ENCODE assay signal across 17 cellular contexts in the genomic region with DNA sequence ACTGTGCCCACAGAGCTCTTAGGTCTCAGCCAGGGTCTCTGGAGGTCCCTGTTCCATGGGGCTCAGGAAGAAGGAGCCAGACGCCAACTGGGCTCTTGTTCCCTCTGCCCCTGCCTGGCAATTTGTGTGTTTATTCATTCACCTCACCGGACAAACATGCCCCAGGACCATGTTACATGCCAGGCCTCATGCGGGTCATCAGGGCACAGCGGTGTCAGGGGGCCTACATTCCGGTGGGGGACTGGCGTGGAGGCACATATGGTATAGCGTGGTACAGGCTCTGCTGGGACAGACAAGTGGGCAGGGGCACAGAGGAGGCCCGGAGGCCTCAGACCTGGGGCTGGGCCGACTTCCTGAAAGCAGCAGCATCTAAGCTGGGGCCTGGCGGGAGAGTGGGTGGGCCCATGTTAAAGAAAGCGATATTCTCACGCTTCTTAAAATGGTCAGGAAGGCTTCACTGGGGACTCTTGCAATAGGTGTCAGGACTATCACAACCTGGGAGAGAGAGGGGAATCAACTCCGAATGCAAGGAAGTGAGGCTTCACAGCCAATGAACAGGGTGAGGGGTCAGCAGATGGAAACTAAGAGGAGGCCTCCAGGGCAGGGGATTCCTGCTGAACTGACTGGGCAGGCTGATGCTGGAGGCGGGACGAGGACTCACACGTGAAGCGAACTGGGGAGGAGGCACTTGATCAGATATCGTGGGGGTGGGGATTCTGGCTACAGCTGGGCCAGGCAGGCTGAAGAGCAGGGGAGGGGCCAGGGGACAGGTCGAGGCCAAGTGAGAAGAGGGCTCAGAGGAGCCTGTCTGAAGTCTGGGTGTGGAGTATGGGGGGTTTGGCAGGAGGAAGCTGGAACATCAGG. TPM values are rescaled to one million over a fixed set of nuclear protein-coding genes. Genes with fewer than 3 reads are reported as not detected.
DNase-seq lines count a peak whose midpoint lies in the region; TF ChIP-seq lines count a peak whose summit lies in the region.
"Had no signal": no experiment of that assay in that cellular context is flagged by ENCODE, and none has a peak within 500 bp of the region (broad histone marks: within the 10 kb centered on the region; RNA-seq: fewer than 3 reads in every experiment).

No MANE protein-coding gene starts in this region.

- H3K4me3 Mint-ChIP-seq in endodermal cell: no peak overlapping the region
- H3K4me3 Mint-ChIP-seq in neural crest cell: peak overlapping the region; percentile 22
- no peak overlapping the region for H3K4me3 Mint-ChIP-seq in activated CD4-positive, alpha-beta memory T cell treated with anti-CD3 and anti-CD28 coated beads for 36 hours
- H3K4me3 Mint-ChIP-seq: activated CD4-positive, alpha-beta memory T cell treated with anti-CD3 and anti-CD28 coated beads, Interleukin-2, amount 10 ng/mL, durations not matched to agents 7 days and 5 days; activated naive CD8-positive, alpha-beta T cell treated with anti-CD3 and anti-CD28 coated beads, Interleukin-2, amount 10 ng/mL, durations not matched to agents 7 days and 5 days had no signal

- no peak overlapping the region for H3K9ac ChIP-seq in endodermal cell (ENCODE audit: extremely low read depth, low read length, poor library complexity, severe bottlenecking)
- H3K9ac ChIP-seq: KMS-11 had no signal

- H3K36me3 ChIP-seq in endodermal cell (ENCODE audit: control insufficient read depth, insufficient read depth, low read length): peaks cover 14% of the 10 kb centered on the region
- H3K36me3 ChIP-seq: heart left ventricle, right lobe of liver had no signal

- peaks cover 23% of the 10 kb centered on the region for H3K4me1 Mint-ChIP-seq in endodermal cell
- peaks cover 24% of the 10 kb centered on the region for H3K4me1 Mint-ChIP-seq in neural crest cell
- H3K4me1 Mint-ChIP-seq in activated CD4-positive, alpha-beta memory T cell treated with anti-CD3 and anti-CD28 coated beads for 36 hours (ENCODE audit: low read depth): no peaks in the 10 kb centered on the region
- H3K4me1 Mint-ChIP-seq: activated CD4-positive, alpha-beta memory T cell treated with anti-CD3 and anti-CD28 coated beads, Interleukin-2, amount 10 ng/mL, durations not matched to agents 7 days and 5 days; activated naive CD8-positive, alpha-beta T cell treated with anti-CD3 and anti-CD28 coated beads, Interleukin-2, amount 10 ng/mL, durations not matched to agents 7 days and 5 days had no signal

- H3K9me3 Mint-ChIP-seq in endodermal cell: no peaks in the 10 kb centered on the region
- H3K9me3 Mint-ChIP-seq in neural crest cell: no peaks in the 10 kb centered on the region
- no peaks in the 10 kb centered on the region for H3K9me3 Mint-ChIP-seq in activated CD4-positive, alpha-beta memory T cell treated with anti-CD3 and anti-CD28 coated beads for 36 hours
- H3K9me3 Mint-ChIP-seq: activated CD4-positive, alpha-beta memory T cell treated with anti-CD3 and anti-CD28 coated beads, Interleukin-2, amount 10 ng/mL, durations not matched to agents 7 days and 5 days; activated naive CD8-positive, alpha-beta T cell treated with anti-CD3 and anti-CD28 coated beads, Interleukin-2, amount 10 ng/mL, durations not matched to agents 7 days and 5 days; dendritic cell treated with granulocyte-macrophage colony-stimulating factor and Interleukin-4, amounts not matched to agents 40 ng/mL and 50 ng/mL, for 4 days had no signal

- peak overlapping the region; percentile 74 for H3K27ac Mint-ChIP-seq in endodermal cell
- peak overlapping the region; percentile 32 for H3K27ac Mint-ChIP-seq in neural crest cell (ENCODE audit: unreplicated experiment)
- H3K27ac Mint-ChIP-seq in activated CD4-positive, alpha-beta memory T cell treated with anti-CD3 and anti-CD28 coated beads for 36 hours: no peak overlapping the region
- H3K27ac Mint-ChIP-seq: activated CD4-positive, alpha-beta memory T cell treated with anti-CD3 and anti-CD28 coated beads, Interleukin-2, amount 10 ng/mL, durations not matched to agents 7 days and 5 days; activated naive CD8-positive, alpha-beta T cell treated with anti-CD3 and anti-CD28 coated beads, Interleukin-2, amount 10 ng/mL, durations not matched to agents 7 days and 5 days; dendritic cell treated with granulocyte-macrophage colony-stimulating factor and Interleukin-4, amounts not matched to agents 40 ng/mL and 50 ng/mL, for 4 days had no signal

- H3K27me3 Mint-ChIP-seq in endodermal cell (ENCODE audit: insufficient read depth): no peaks in the 10 kb centered on the region
- H3K27me3 Mint-ChIP-seq in neural crest cell (ENCODE audit: low read depth): no peaks in the 10 kb centered on the region
- peaks cover under 1% of the 10 kb centered on the region for H3K27me3 Mint-ChIP-seq in activated CD4-positive, alpha-beta memory T cell treated with anti-CD3 and anti-CD28 coated beads for 36 hours
- H3K27me3 Mint-ChIP-seq: activated CD4-positive, alpha-beta memory T cell treated with anti-CD3 and anti-CD28 coated beads, Interleukin-2, amount 10 ng/mL, durations not matched to agents 7 days and 5 days had no signal

- H3K9me3 ChIP-seq in endodermal cell (ENCODE audit: control insufficient read depth, low read length): no peaks in the 10 kb centered on the region
- H3K9me3 ChIP-seq: heart left ventricle, right lobe of liver had no signal

- CTCF ChIA-PET in activated CD4-positive, alpha-beta memory T cell treated with anti-CD3 and anti-CD28 coated beads for 36 hours (lab: Charles Lee): no interaction called here

- POLR2A ChIA-PET in activated CD4-positive, alpha-beta memory T cell treated with anti-CD3 and anti-CD28 coated beads for 36 hours (lab: Charles Lee): no interaction called here

- H3K27me3 ChIP-seq in endodermal cell (ENCODE audit: control insufficient read depth, insufficient read depth, low read length, poor library complexity, severe bottlenecking): no peaks in the 10 kb centered on the region
- H3K27me3 ChIP-seq: heart left ventricle, right lobe of liver had no signal

- peaks cover 5% of the 10 kb centered on the region for H3K4me1 ChIP-seq in endodermal cell (ENCODE audit: control insufficient read depth, insufficient read depth, low read length)
- H3K4me1 ChIP-seq: heart left ventricle, right lobe of liver had no signal

- no peak overlapping the region for H3K4me3 ChIP-seq in endodermal cell (ENCODE audit: low read length)
- H3K4me3 ChIP-seq: heart left ventricle, right lobe of liver had no signal

- intact Hi-C loops in activated CD4-positive, alpha-beta memory T cell treated with anti-CD3 and anti-CD28 coated beads for 36 hours (cut with micrococcal nuclease): no loop called here

- TF ChIP-seq CTCF in endodermal cell (conservative IDR thresholded peaks at IDR 0.05) (no peak), neural crest cell (conservative IDR thresholded peaks at IDR 0.05) (no peak)

- H3K36me3 Mint-ChIP-seq in endodermal cell (ENCODE audit: low read depth) (peaks cover 4% of the 10 kb centered on the region), neural crest cell (ENCODE audit: low read depth) (no peaks in the 10 kb centered on the region)
- no peaks in the 10 kb centered on the region for H3K36me3 Mint-ChIP-seq in activated CD4-positive, alpha-beta memory T cell treated with anti-CD3 and anti-CD28 coated beads for 36 hours
- H3K36me3 Mint-ChIP-seq: activated naive CD8-positive, alpha-beta T cell treated with anti-CD3 and anti-CD28 coated beads, Interleukin-2, amount 10 ng/mL, durations not matched to agents 7 days and 5 days had no signal

- peak; percentile 74 for DNase-seq in DMS79 treated with DMSO at 0.1 percent for 48 hours (lab: John Stamatoyannopoulos, UW)
- peak; percentile 86 for DNase-seq in NCI-H510A (lab: John Stamatoyannopoulos, UW)
- DNase-seq in endodermal cell: peak; percentile 94
- DNase-seq in neural crest cell (ENCODE audit: low read depth, low spot score): peak; percentile 34
- DNase-seq in HPDE6-E6E7 (ENCODE audit: extremely low spot score): no peak
- DNase-seq in activated CD4-positive, alpha-beta memory T cell treated with anti-CD3 and anti-CD28 coated beads for 36 hours: no peak
- no peak for DNase-seq in NK-92 (lab: John Stamatoyannopoulos, UW; ENCODE audit: unreplicated experiment)
- DNase-seq in 8988T: no peak
- DNase-seq: activated CD4-positive, alpha-beta memory T cell treated with anti-CD3 and anti-CD28 coated beads, Interleukin-2, amount 10 ng/mL, durations not matched to agents 7 days and 5 days; activated naive CD8-positive, alpha-beta T cell treated with anti-CD3 and anti-CD28 coated beads, Interleukin-2, amount 10 ng/mL, durations not matched to agents 7 days and 5 days; GOT3; NCI-H446; right lobe of liver had no signal

- peak overlapping the region; percentile 47 for H3K27ac ChIP-seq in endodermal cell (ENCODE audit: low read depth, low read length)
- H3K27ac ChIP-seq: C4-2B, KMS-11, right lobe of liver had no signal

- WGBS in endodermal cell (ENCODE audit: insufficient coverage in 1 of 2, insufficient read length in 1 of 2), 2 experiments: 59 to 61% methylated on average over 9 to 19 of the region's 19 CpGs

RNA-seq across cellular contexts. Expression of a gene that starts 41.9 kb away (rescaled TPM):
- total RNA-seq in endodermal cell: 10 to 100 TPM; 40.6 to 47.7 TPM
- 26.5 TPM for polyA plus RNA-seq in endodermal cell (2013, experiment 1 of 2)
- 28.0 TPM for polyA plus RNA-seq in endodermal cell (2013, experiment 2 of 2)
- 60.1 and 67.8 TPM in 2 replicates for total RNA-seq in neural crest cell
- 10 to 100 TPM; 26.8 to 29.1 TPM for total RNA-seq in activated CD4-positive, alpha-beta memory T cell treated with anti-CD3 and anti-CD28 coated beads for 36 hours

RNA-seq across cellular contexts. Expression of a gene that starts 51.4 kb away (rescaled TPM):
- total RNA-seq in endodermal cell (1 to 10 TPM; 3.3 to 3.9 TPM), neural crest cell (0.07 TPM in 1 of 2 replicates, not detected in the other)
- 0.57 TPM for polyA plus RNA-seq in endodermal cell (2013, experiment 1 of 2)
- 0.33 TPM for polyA plus RNA-seq in endodermal cell (2013, experiment 2 of 2)
- total RNA-seq in activated CD4-positive, alpha-beta memory T cell treated with anti-CD3 and anti-CD28 coated beads for 36 hours: not detected
- total RNA-seq: activated CD4-positive, alpha-beta memory T cell treated with anti-CD3 and anti-CD28 coated beads, Interleukin-2, amount 10 ng/mL, durations not matched to agents 7 days and 5 days; activated naive CD8-positive, alpha-beta T cell treated with anti-CD3 and anti-CD28 coated beads, Interleukin-2, amount 10 ng/mL, durations not matched to agents 7 days and 5 days had no signal

Comparison
In these comparisons a context has a peak if more than half of its experiments do, and no peak if none do; other contexts are left out.
1. DNase-seq: peak in DMS79 treated with DMSO at 0.1 percent for 48 hours (single experiment), NCI-H510A (single experiment), endodermal cell (single experiment) and neural crest cell (single experiment); none in HPDE6-E6E7 (single experiment), activated CD4-positive, alpha-beta memory T cell treated with anti-CD3 and anti-CD28 coated beads for 36 hours (single experiment), NK-92 (single experiment) and 8988T (single experiment).